In genomic region chr7:35379481-35379880, GRCh38 we compare ENCODE assay signal across 14 cellular contexts.
"Had no signal": no experiment of that assay in that cellular context is flagged by ENCODE, and none has a peak within 500 bp of the region (broad histone marks: within the 10 kb centered on the region; RNA-seq: fewer than 3 reads in every experiment).

No MANE protein-coding gene starts in this region.

- DNase-seq: activated CD4-positive, alpha-beta T cell treated with anti-CD3 and anti-CD28 coated beads, Interleukin-2, amount 50 U/mL, for 48 hours; activated naive CD4-positive, alpha-beta T cell; activated naive CD8-positive, alpha-beta T cell treated with anti-CD3 and anti-CD28 coated beads for 36 hours; amniotic stem cell; islet precursor cell; mesenchymal stem cell; naive thymus-derived CD4-positive, alpha-beta T cell; psoas muscle; stimulated activated CD4-positive, alpha-beta T cell treated with anti-CD3 and anti-CD28 coated beads, Interleukin-12 subunit alpha, Interleukin-12 subunit beta, amount 100 ng/mL, for 4 hours; stimulated activated CD4-positive, alpha-beta T cell treated with anti-CD3 and anti-CD28 coated beads, Interleukin-1b, Interleukin-23, amount 100 ng/mL, for 48 hours; stimulated activated CD8-positive, alpha-beta memory T cell treated with anti-CD3 and anti-CD28 coated beads, Interleukin-4, amount 100 ng/mL, for 48 hours; stimulated activated naive CD4-positive, alpha-beta T cell had no signal

- H3K4me1 Mint-ChIP-seq: activated naive CD8-positive, alpha-beta T cell treated with anti-CD3 and anti-CD28 coated beads for 36 hours; activated T-helper 17 cell treated with anti-CD3 and anti-CD28 coated beads, Interleukin-2, amount 50 U/mL, for 72 hours; naive thymus-derived CD4-positive, alpha-beta T cell had no signal

- H3K36me3 Mint-ChIP-seq: activated naive CD8-positive, alpha-beta T cell treated with anti-CD3 and anti-CD28 coated beads for 36 hours had no signal

- ATAC-seq: activated T-helper 17 cell treated with anti-CD3 and anti-CD28 coated beads, Interleukin-2, amount 50 U/mL, for 72 hours; naive thymus-derived CD4-positive, alpha-beta T cell; psoas muscle had no signal

- H3K4me3 Mint-ChIP-seq: activated naive CD8-positive, alpha-beta T cell treated with anti-CD3 and anti-CD28 coated beads for 36 hours; activated T-helper 17 cell treated with anti-CD3 and anti-CD28 coated beads, Interleukin-2, amount 50 U/mL, for 72 hours; naive thymus-derived CD4-positive, alpha-beta T cell; T-helper 1 cell treated with Interleukin-12 subunit alpha and Interleukin-12 subunit beta and Interleukin-4 antibody, amounts not matched to agents 30 μg/mL and 1 μg/mL, for 36 hours had no signal

- H3K9me3 Mint-ChIP-seq: activated naive CD8-positive, alpha-beta T cell treated with anti-CD3 and anti-CD28 coated beads for 36 hours; activated T-helper 17 cell treated with anti-CD3 and anti-CD28 coated beads, Interleukin-2, amount 50 U/mL, for 72 hours; T-helper 1 cell treated with Interleukin-12 subunit alpha and Interleukin-12 subunit beta and Interleukin-4 antibody, amounts not matched to agents 30 μg/mL and 1 μg/mL, for 36 hours had no signal

- H3K27ac Mint-ChIP-seq: activated naive CD8-positive, alpha-beta T cell treated with anti-CD3 and anti-CD28 coated beads for 36 hours; activated T-helper 17 cell treated with anti-CD3 and anti-CD28 coated beads, Interleukin-2, amount 50 U/mL, for 72 hours; naive thymus-derived CD4-positive, alpha-beta T cell; T-helper 1 cell treated with Interleukin-12 subunit alpha and Interleukin-12 subunit beta and Interleukin-4 antibody, amounts not matched to agents 30 μg/mL and 1 μg/mL, for 36 hours had no signal
